In the genomic region with DNA sequence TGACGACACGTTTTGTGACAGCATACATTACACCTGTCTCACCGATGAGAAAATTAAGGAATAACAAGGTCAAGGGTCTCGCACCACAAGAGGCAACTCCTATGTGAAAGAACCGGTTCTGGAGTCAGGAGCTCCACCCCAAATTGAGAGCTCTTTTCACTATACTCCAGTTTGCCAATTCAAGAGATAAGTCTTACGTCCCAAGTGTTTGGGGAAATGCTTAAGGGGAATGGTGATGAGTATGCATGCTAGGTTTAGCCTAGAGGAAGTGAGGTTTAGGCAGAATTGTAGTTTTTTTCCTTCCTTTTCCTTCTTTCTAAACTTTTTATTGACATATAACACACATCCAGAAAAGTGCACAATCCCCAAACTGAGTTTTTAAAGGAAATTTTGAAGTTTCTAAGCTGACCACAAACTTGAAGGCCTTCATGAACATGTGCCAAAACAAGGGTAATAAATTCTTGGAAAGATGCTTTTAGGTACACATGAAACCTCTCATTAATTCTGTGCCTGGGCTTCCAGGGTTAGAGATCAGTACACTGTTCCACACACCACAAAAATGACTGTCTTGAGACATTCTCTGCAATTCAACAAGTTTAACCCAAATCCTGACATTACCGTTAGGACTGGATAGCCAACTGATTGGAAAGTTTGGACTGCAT, we compare ENCODE assay signal across 26 cellular contexts.
"Had no signal": no experiment of that assay in that cellular context is flagged by ENCODE, and none has a peak within 500 bp of the region (broad histone marks: within the 10 kb centered on the region; RNA-seq: fewer than 3 reads in every experiment).

No MANE protein-coding gene starts in this region.

- H3K36me3 ChIP-seq: neutrophil, right lobe of liver, thoracic aorta, tibial nerve, upper lobe of left lung, uterus had no signal

- H3K27ac ChIP-seq: dorsolateral prefrontal cortex, neutrophil, parathyroid adenoma, right lobe of liver, thoracic aorta, tibial nerve, upper lobe of left lung, uterus had no signal

- H3K9me3 ChIP-seq: neutrophil, right lobe of liver, thoracic aorta, upper lobe of left lung, uterus had no signal

- H3K36me3 Mint-ChIP-seq: immature natural killer cell; memory B cell; natural killer cell treated with Interleukin-12 subunit alpha and Interleukin-12 subunit beta and Interleukin-15 and Interleukin-18, amount 100 ng/mL, for 72 hours; stimulated activated memory B cell treated with anti-CD40 and anti-IgM and Interleukin-4, amounts not matched to agents 10 μg/mL and 1 μg/mL and 100 μg/mL, for 72 hours had no signal

- H3K79me2 ChIP-seq: parathyroid adenoma had no signal

- H3K9me3 Mint-ChIP-seq: stimulated activated memory B cell treated with anti-CD40 and anti-IgM and Interleukin-4, amounts not matched to agents 10 μg/mL and 1 μg/mL and 100 μg/mL, for 72 hours; stimulated activated naive CD8-positive, alpha-beta T cell treated with anti-CD3 and anti-CD28 coated beads, Interleukin-15, Interleukin-2, amounts not matched to agents 100 ng/mL and 50 ng/mL, for 24 hours had no signal

- H2AFZ ChIP-seq: parathyroid adenoma had no signal

- FAIRE-seq: frontal cortex had no signal

- H3K9ac ChIP-seq: parathyroid adenoma had no signal

- H3K4me3 ChIP-seq: dorsolateral prefrontal cortex, lung, right lobe of liver, thoracic aorta, tibial nerve, upper lobe of left lung, uterus had no signal

- H3K4me3 Mint-ChIP-seq: immature natural killer cell; memory B cell; natural killer cell treated with Interleukin-12 subunit alpha and Interleukin-12 subunit beta and Interleukin-15 and Interleukin-18, amount 100 ng/mL, for 72 hours; neural crest cell; stimulated activated memory B cell treated with anti-CD40 and anti-IgM and Interleukin-4, amounts not matched to agents 10 μg/mL and 1 μg/mL and 100 μg/mL, for 72 hours; stimulated activated naive CD8-positive, alpha-beta T cell treated with anti-CD3 and anti-CD28 coated beads, Interleukin-15, Interleukin-2, amounts not matched to agents 100 ng/mL and 50 ng/mL, for 24 hours had no signal

- H3K27me3 Mint-ChIP-seq: memory B cell; progenitor cell of endocrine pancreas; stimulated activated memory B cell treated with anti-CD40 and anti-IgM and Interleukin-4, amounts not matched to agents 10 μg/mL and 1 μg/mL and 100 μg/mL, for 72 hours; stimulated activated naive CD8-positive, alpha-beta T cell treated with anti-CD3 and anti-CD28 coated beads, Interleukin-15, Interleukin-2, amounts not matched to agents 100 ng/mL and 50 ng/mL, for 24 hours had no signal

- DNase-seq: cortex of kidney; dorsolateral prefrontal cortex; effector CD4-positive, alpha-beta T cell; hypothalamus; immature natural killer cell; islet precursor cell; kidney glomerular epithelial cell; left colon; left ventricle myocardium superior; right lobe of liver; stimulated activated CD4-positive, alpha-beta T cell treated with anti-CD3 and anti-CD28 coated beads, Interleukin-2, amount 100 ng/mL, for 24 hours; stimulated activated CD4-positive, alpha-beta T cell treated with anti-CD3 and anti-CD28 coated beads, Interleukin-4, amount 100 ng/mL, for 4 hours; uterus had no signal

- ATAC-seq: left colon; left ventricle myocardium superior; natural killer cell treated with Interleukin-12 subunit alpha and Interleukin-12 subunit beta and Interleukin-15 and Interleukin-18, amount 100 ng/mL, for 72 hours; right lobe of liver; stimulated activated memory B cell treated with anti-CD40 and anti-IgM and Interleukin-4, amounts not matched to agents 10 μg/mL and 1 μg/mL and 100 μg/mL, for 72 hours had no signal

- H3K4me1 ChIP-seq: parathyroid adenoma, right lobe of liver, upper lobe of left lung, uterus had no signal

- H3K27ac Mint-ChIP-seq: immature natural killer cell; memory B cell; natural killer cell treated with Interleukin-12 subunit alpha and Interleukin-12 subunit beta and Interleukin-15 and Interleukin-18, amount 100 ng/mL, for 72 hours; progenitor cell of endocrine pancreas; stimulated activated memory B cell treated with anti-CD40 and anti-IgM and Interleukin-4, amounts not matched to agents 10 μg/mL and 1 μg/mL and 100 μg/mL, for 72 hours; stimulated activated naive CD8-positive, alpha-beta T cell treated with anti-CD3 and anti-CD28 coated beads, Interleukin-15, Interleukin-2, amounts not matched to agents 100 ng/mL and 50 ng/mL, for 24 hours had no signal

- H3K4me1 Mint-ChIP-seq: immature natural killer cell; memory B cell; neural crest cell; stimulated activated memory B cell treated with anti-CD40 and anti-IgM and Interleukin-4, amounts not matched to agents 10 μg/mL and 1 μg/mL and 100 μg/mL, for 72 hours had no signal

- H3K27me3 ChIP-seq: dorsolateral prefrontal cortex, neutrophil, right lobe of liver, tibial nerve, upper lobe of left lung, uterus had no signal
